2 cellular contexts compared by ENCODE assay signal in genomic region chr12:131682511-131682895, GRCh38.
A peak's percentile ranks its signal among the peaks of the same experiment; 100 is the strongest.
TF ChIP-seq lines count a peak whose summit lies in the region.

No MANE protein-coding gene starts in this region.

TF ChIP-seq in HepG2, 621 proteins besides CTCF, POLR2A, EP300 and RAD21:
- TF ChIP-seq ZNF646 (CRISPR knock-in tag; IDR thresholded peaks at IDR 0.05) (0 out of 2 replicates have a peak, but pooled peaks have one; percentile 18), PCBP1 (IDR thresholded peaks at IDR 0.05; ENCODE audit: borderline replicate concordance, low read depth, low read length) (0 out of 2 replicates have a peak, but pooled peaks have one; percentile 83), ADNP (CRISPR knock-in tag; IDR thresholded peaks at IDR 0.05) (no peak), ZNF414 (CRISPR knock-in tag; IDR thresholded peaks at IDR 0.05) (no peak)
- TF ChIP-seq, protein P1, sequence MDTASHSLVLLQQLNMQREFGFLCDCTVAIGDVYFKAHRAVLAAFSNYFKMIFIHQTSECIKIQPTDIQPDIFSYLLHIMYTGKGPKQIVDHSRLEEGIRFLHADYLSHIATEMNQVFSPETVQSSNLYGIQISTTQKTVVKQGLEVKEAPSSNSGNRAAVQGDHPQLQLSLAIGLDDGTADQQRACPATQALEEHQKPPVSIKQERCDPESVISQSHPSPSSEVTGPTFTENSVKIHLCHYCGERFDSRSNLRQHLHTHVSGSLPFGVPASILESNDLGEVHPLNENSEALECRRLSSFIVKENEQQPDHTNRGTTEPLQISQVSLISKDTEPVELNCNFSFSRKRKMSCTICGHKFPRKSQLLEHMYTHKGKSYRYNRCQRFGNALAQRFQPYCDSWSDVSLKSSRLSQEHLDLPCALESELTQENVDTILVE (CRISPR knock-in tag; IDR thresholded peaks at IDR 0.05), result no peak

TF ChIP-seq in H1, 55 proteins besides CTCF, POLR2A, EP300 and RAD21:
- TF ChIP-seq MAX (IDR thresholded peaks at IDR 0.05) (peak; percentile 29; the same call in 1 of the 2 replicates), SIRT6 (IDR thresholded peaks at IDR 0.05; ENCODE audit: low read length) (no peak), POLR2AphosphoS5 (IDR thresholded peaks at IDR 0.05; ENCODE audit: low read depth, low read length) (no peak), ATF3 (IDR thresholded peaks at IDR 0.05; ENCODE audit: insufficient read depth, low read depth, low read length) (no peak), CHD2 (IDR thresholded peaks at IDR 0.05; ENCODE audit: low read length) (no peak), CREB1 (IDR thresholded peaks at IDR 0.05) (no peak), HDAC2 (IDR thresholded peaks at IDR 0.05; ENCODE audit: borderline replicate concordance in 1 of 2, low read depth in 2 of 2, low read length in 2 of 2) (no peak)
